1 cellular context compared by ENCODE assay signal in genomic region chr2:15571729-15572128, GRCh38.
TF ChIP-seq lines count a peak whose summit lies in the region.

No MANE protein-coding gene starts in this region.

TF ChIP-seq in HepG2, 621 proteins besides CTCF, POLR2A, EP300 and RAD21 (continued from another document):
- TF ChIP-seq NR2F6 (IDR thresholded peaks at IDR 0.05) (0 out of 2 replicates have a peak, but pooled peaks have one; percentile 19), NR2F6 (CRISPR knock-in tag; IDR thresholded peaks at IDR 0.05) (no peak), ZNF713 (CRISPR knock-in tag; IDR thresholded peaks at IDR 0.05) (no peak), ZNF605 (CRISPR knock-in tag; IDR thresholded peaks at IDR 0.05) (no peak), NFE2 (CRISPR knock-in tag; IDR thresholded peaks at IDR 0.05) (no peak), HBP1 (CRISPR knock-in tag; IDR thresholded peaks at IDR 0.05; ENCODE audit: low read depth) (no peak), SALL1 (CRISPR knock-in tag; IDR thresholded peaks at IDR 0.05) (no peak), FLYWCH1 (CRISPR knock-in tag; IDR thresholded peaks at IDR 0.05) (no peak), ZNF580 (CRISPR knock-in tag; IDR thresholded peaks at IDR 0.05; ENCODE audit: borderline replicate concordance, low read depth) (no peak), CBX2 (IDR thresholded peaks at IDR 0.05; ENCODE audit: low read depth, low read length) (no peak), CBX2 (CRISPR knock-in tag; IDR thresholded peaks at IDR 0.05; ENCODE audit: low read depth) (no peak), ZNF101 (CRISPR knock-in tag; IDR thresholded peaks at IDR 0.05; ENCODE audit: borderline replicate concordance, low read depth) (no peak), PHB2 (IDR thresholded peaks at IDR 0.05; ENCODE audit: partially characterized antibody) (no peak), IRF2 (CRISPR knock-in tag; IDR thresholded peaks at IDR 0.05) (peak; percentile 21; the same call in 1 of the 2 replicates), GATAD2A (CRISPR knock-in tag; IDR thresholded peaks at IDR 0.05) (peak; percentile 70), ZFYVE20 (CRISPR knock-in tag; IDR thresholded peaks at IDR 0.05; ENCODE audit: borderline replicate concordance, low read depth) (no peak), HDAC6 (IDR thresholded peaks at IDR 0.05; ENCODE audit: low read depth, low read length) (no peak)
- TF ChIP-seq, protein P1, sequence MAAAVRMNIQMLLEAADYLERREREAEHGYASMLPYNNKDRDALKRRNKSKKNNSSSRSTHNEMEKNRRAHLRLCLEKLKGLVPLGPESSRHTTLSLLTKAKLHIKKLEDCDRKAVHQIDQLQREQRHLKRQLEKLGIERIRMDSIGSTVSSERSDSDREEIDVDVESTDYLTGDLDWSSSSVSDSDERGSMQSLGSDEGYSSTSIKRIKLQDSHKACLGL (CRISPR knock-in tag; IDR thresholded peaks at IDR 0.05): no peak
- TF ChIP-seq, protein P2, sequence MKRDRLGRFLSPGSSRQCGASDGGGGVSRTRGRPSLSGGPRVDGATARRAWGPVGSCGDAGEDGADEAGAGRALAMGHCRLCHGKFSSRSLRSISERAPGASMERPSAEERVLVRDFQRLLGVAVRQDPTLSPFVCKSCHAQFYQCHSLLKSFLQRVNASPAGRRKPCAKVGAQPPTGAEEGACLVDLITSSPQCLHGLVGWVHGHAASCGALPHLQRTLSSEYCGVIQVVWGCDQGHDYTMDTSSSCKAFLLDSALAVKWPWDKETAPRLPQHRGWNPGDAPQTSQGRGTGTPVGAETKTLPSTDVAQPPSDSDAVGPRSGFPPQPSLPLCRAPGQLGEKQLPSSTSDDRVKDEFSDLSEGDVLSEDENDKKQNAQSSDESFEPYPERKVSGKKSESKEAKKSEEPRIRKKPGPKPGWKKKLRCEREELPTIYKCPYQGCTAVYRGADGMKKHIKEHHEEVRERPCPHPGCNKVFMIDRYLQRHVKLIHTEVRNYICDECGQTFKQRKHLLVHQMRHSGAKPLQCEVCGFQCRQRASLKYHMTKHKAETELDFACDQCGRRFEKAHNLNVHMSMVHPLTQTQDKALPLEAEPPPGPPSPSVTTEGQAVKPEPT (CRISPR knock-in tag; IDR thresholded peaks at IDR 0.05; ENCODE audit: low read depth): no peak
- TF ChIP-seq, protein P3, sequence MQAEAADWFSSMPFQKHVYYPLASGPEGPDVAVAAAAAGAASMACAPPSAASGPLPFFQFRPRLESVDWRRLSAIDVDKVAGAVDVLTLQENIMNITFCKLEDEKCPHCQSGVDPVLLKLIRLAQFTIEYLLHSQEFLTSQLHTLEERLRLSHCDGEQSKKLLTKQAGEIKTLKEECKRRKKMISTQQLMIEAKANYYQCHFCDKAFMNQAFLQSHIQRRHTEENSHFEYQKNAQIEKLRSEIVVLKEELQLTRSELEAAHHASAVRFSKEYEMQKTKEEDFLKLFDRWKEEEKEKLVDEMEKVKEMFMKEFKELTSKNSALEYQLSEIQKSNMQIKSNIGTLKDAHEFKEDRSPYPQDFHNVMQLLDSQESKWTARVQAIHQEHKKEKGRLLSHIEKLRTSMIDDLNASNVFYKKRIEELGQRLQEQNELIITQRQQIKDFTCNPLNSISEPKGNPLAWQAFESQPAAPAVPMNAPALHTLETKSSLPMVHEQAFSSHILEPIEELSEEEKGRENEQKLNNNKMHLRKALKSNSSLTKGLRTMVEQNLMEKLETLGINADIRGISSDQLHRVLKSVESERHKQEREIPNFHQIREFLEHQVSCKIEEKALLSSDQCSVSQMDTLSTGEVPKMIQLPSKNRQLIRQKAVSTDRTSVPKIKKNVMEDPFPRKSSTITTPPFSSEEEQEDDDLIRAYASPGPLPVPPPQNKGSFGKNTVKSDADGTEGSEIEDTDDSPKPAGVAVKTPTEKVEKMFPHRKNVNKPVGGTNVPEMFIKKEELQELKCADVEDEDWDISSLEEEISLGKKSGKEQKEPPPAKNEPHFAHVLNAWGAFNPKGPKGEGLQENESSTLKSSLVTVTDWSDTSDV (CRISPR knock-in tag; IDR thresholded peaks at IDR 0.05): no peak
